In the genomic region with DNA sequence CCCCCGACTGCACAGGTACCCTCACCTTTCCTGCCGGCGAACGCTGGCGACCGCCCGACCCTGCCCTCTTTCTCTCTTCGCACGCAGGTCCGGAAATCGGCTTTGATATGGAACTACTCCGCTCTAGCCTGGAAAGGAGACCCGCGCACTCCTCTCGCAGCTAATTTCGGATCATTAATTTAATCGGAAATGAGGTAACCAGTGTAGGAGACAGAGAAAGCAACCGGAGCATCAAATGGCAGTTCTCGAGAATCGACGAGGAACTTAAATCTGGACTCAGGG, we compare ENCODE assay signal across 7 cellular contexts. TPM values are rescaled to one million over a fixed set of nuclear protein-coding genes. Genes with fewer than 3 reads are reported as not detected.
DNase-seq lines count a peak whose midpoint lies in the region; ATAC-seq, FAIRE-seq and TF ChIP-seq lines count a peak whose summit lies in the region.

No MANE protein-coding gene starts in this region.

- peak overlapping the region; percentile 77 for H2AFZ ChIP-seq in PC-9

- BruUV-seq in PC-9 (replicated peaks; lab: Mats Ljungman, UMichigan): no TSS peak

- H3K27ac ChIP-seq in PC-9 (peak overlapping the region; percentile 97), pancreas (peak overlapping the region; percentile 92 to 98 (median 98))

- H3K79me2 ChIP-seq in PC-9 (ENCODE audit: low read depth): peaks cover 32% of the 10 kb centered on the region

- POLR2A ChIA-PET in PC-9 (lab: Charles Lee; ENCODE audit: unreplicated experiment): interaction anchor here (0.6 to 0.7 kb wide), 3 partner anchors 34 to 838 kb away, joined by 4 to 8 read pairs (median 4); partner anchors contain the start of gene FAM8A1

- no peaks in the 10 kb centered on the region for H3K27me3 ChIP-seq in HAP-1 (ENCODE audit: low read depth)
- H3K27me3 ChIP-seq in PC-9 (ENCODE audit: insufficient read depth, low read depth): no peaks in the 10 kb centered on the region
- no peaks in the 10 kb centered on the region for H3K27me3 ChIP-seq in pancreas

- peak overlapping the region; percentile 97 for H3K4me2 ChIP-seq in PC-9

- peaks cover 37% of the 10 kb centered on the region for H3F3A ChIP-seq in PC-9 (ENCODE audit: insufficient read depth, low read depth)

- in situ Hi-C loops in HAP-1 (cut with MboI; ENCODE audit: low sequenced_read_pairs): loop anchor here (10.0 kb wide), 2 partner anchors 247 to 427 kb away; no protein-coding TSS in a partner anchor

- H3K36me3 ChIP-seq in HAP-1 (replicated peaks): no peaks in the 10 kb centered on the region
- H3K36me3 ChIP-seq in PC-9 (ENCODE audit: low read depth): no peaks in the 10 kb centered on the region
- H3K36me3 ChIP-seq in pancreas: no peaks in the 10 kb centered on the region

- DNase-seq in GM12864 (ENCODE audit: low read depth): no peak
- no peak for DNase-seq in HAP-1 (ENCODE audit: low spot score in 2 of 2)
- no peak for DNase-seq in PC-9
- DNase-seq in epithelial cell of esophagus (ENCODE audit: low read depth): no peak
- DNase-seq in pancreas: no peak
- no peak for DNase-seq in hepatic stellate cell (ENCODE audit: low spot score)
- no peak for DNase-seq in stimulated activated naive CD4-positive, alpha-beta T cell (lab: John Stamatoyannopoulos, UW)

- intact Hi-C loops in PC-9 (cut with micrococcal nuclease; ENCODE audit: unreplicated experiment) (loop anchor here (1.0 to 5.0 kb wide), 6 partner anchors 49 to 1070 kb away; no protein-coding TSS in a partner anchor), pancreas (cut with DNase I) (no loop called here)

- CTCF ChIA-PET in PC-9 (lab: Charles Lee): interaction anchor here (0.7 to 1.4 kb wide), 5 partner anchors 197 to 429 kb away, joined by 3 to 10 read pairs (median 3); no protein-coding TSS in a partner anchor

- ATAC-seq in pancreas: peak; percentile 1 to 17 (median 5)

- H3K4me1 ChIP-seq in HAP-1 (peaks cover 28% of the 10 kb centered on the region), PC-9 (replicated peaks; ENCODE audit: insufficient read depth) (peaks cover 61% of the 10 kb centered on the region), pancreas (peaks cover 0 to 18% (median 0%) of the 10 kb centered on the region in 3 donors)

- no peaks in the 10 kb centered on the region for H4K20me1 ChIP-seq in PC-9 (ENCODE audit: insufficient read depth)

- WGBS in pancreas, 2 donors: 0% methylated on average over 21 of the region's 21 CpGs

- no peak for TF ChIP-seq CTCF in GM12864 (IDR thresholded peaks at IDR 0.05; ENCODE audit: low read depth, low read length, missing control alignments)
- no peak for TF ChIP-seq CTCF in PC-9 (conservative IDR thresholded peaks at IDR 0.05)
- no peak for TF ChIP-seq CTCF in epithelial cell of esophagus (IDR thresholded peaks at IDR 0.05; ENCODE audit: insufficient read depth, low read depth, low read length, missing control alignments)
- TF ChIP-seq CTCF in pancreas (IDR thresholded peaks at IDR 0.05): no peak

- peak overlapping the region; percentile 92 for H3K4me3 ChIP-seq in GM12864 (ENCODE audit: low read depth, low read length)
- peak overlapping the region; percentile 40 for H3K4me3 ChIP-seq in HAP-1
- H3K4me3 ChIP-seq in PC-9: peak overlapping the region; percentile 84
- H3K4me3 ChIP-seq in epithelial cell of esophagus (ENCODE audit: low read length): peak overlapping the region; percentile 61
- peak overlapping the region; percentile 36 to 92 (median 84) for H3K4me3 ChIP-seq in pancreas

- FAIRE-seq in pancreas (lab: Jason Lieb, UNC): no peak

- H3K9me2 ChIP-seq in PC-9 (ENCODE audit: insufficient read depth): no peaks in the 10 kb centered on the region

- H3K9me3 ChIP-seq in HAP-1: no peaks in the 10 kb centered on the region
- no peaks in the 10 kb centered on the region for H3K9me3 ChIP-seq in PC-9 (ENCODE audit: insufficient read depth, low read depth)
- H3K9me3 ChIP-seq in pancreas: no peaks in the 10 kb centered on the region

RNA-seq across cellular contexts. Expression of gene ATXN1, which starts 0.9 kb away (rescaled TPM):
- total RNA-seq in PC-9 (2021): 35.6 and 42.7 TPM in 2 replicates
- total RNA-seq in pancreas: 10 to 100 TPM; 20.0 to 38.6 (median 22.5) TPM
- polyA plus RNA-seq in pancreas: 1 to 10 TPM; 4.9 to 8.1 TPM

Comparison
In these comparisons a context has a peak if more than half of its experiments do, and no peak if none do; other contexts are left out.
1. H3K4me3 ChIP-seq: peak in every context shown above with its lines; median percentile 92 in GM12864; 84 in pancreas; 84 in PC-9; 61 in epithelial cell of esophagus; 40 in HAP-1.